ENCODE assay signal across 8 cellular contexts in the genomic region with DNA sequence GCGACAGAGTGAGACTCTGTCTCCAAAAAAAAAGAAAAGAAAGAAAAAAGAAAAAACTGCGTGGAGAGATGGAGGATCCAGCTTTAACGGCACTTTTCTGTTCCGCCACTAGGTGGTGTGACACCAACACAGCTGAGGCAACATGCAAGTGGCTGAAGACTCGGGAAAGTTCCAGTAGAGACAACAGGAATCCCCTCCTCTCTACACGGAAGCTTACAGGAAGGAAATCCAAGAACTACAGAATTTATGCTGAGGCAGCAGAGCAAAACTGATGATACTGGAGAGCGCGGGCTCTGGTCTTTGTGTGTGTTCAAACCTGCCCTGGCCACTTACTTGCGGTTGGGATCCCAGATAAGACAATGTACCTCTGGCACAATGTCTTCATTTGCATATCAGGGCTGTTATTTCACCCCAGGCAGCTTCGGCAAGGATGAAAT. TPM values are rescaled to one million over a fixed set of nuclear protein-coding genes. Genes with fewer than 3 reads are reported as not detected.
DNase-seq lines count a peak whose midpoint lies in the region; ATAC-seq and TF ChIP-seq lines count a peak whose summit lies in the region.

No MANE protein-coding gene starts in this region.

- no peaks in the 10 kb centered on the region for H3K9me3 Mint-ChIP-seq in natural killer cell

- no peak overlapping the region for H3K4me3 Mint-ChIP-seq in natural killer cell

- ATAC-seq in natural killer cell, result peak; percentile 76 to 89 (median 78)
- no peak for ATAC-seq in GM21723 (IDR thresholded peaks at IDR 0.05; ENCODE audit: unreplicated experiment)

- H3K27ac Mint-ChIP-seq in natural killer cell, result peak overlapping the region; percentile 46 to 64

- no peaks in the 10 kb centered on the region for H3K9me3 ChIP-seq in thymus (ENCODE audit: control insufficient read depth)

- no peaks in the 10 kb centered on the region for H3K27me3 Mint-ChIP-seq in natural killer cell (ENCODE audit: low read depth in 2 of 2)

- H3K4me1 ChIP-seq in thymus (ENCODE audit: control insufficient read depth, insufficient read depth, low read length), result peaks cover 31% of the 10 kb centered on the region

- peak overlapping the region; percentile 54 for H3K27ac ChIP-seq in thymus (ENCODE audit: low read depth)

- no peaks in the 10 kb centered on the region for H3K36me3 Mint-ChIP-seq in natural killer cell

- TF ChIP-seq CTCF in fibroblast of pulmonary artery (IDR thresholded peaks at IDR 0.05; ENCODE audit: low read length, missing control alignments) (peak; percentile 89), natural killer cell (IDR thresholded peaks at IDR 0.05) (peak; percentile 79)

- intact Hi-C loops in natural killer cell (cut with micrococcal nuclease), result no loop called here

- H3K4me3 ChIP-seq in fibroblast of pulmonary artery (replicated peaks; ENCODE audit: low read depth, low read length), result no peak overlapping the region
- no peak overlapping the region for H3K4me3 ChIP-seq in thymus (ENCODE audit: low read length)

- H3K36me3 ChIP-seq in thymus (ENCODE audit: control insufficient read depth, insufficient read depth), result peaks cover 30% of the 10 kb centered on the region

- H3K4me1 Mint-ChIP-seq in natural killer cell, result peaks cover 53 to 86% of the 10 kb centered on the region in 2 donors

- 24% methylated on average over 10 of the region's 10 CpGs for WGBS in thymus

- DNase-seq in DMS153 (lab: John Stamatoyannopoulos, UW), result peak; percentile 70
- peak in 66 of 76 experiments; percentile 21 to 84 (median 64) for DNase-seq in HUDEP-2 (lab: John Stamatoyannopoulos, UW; ENCODE audit: unreplicated experiment in 76 of 76)
- peak; percentile 66 for DNase-seq in RKO (ENCODE audit: low spot score)
- DNase-seq in activated effector memory CD4-positive, alpha-beta T cell treated with anti-CD3 and anti-CD28 coated beads, Interleukin-2, amount 50 U/mL, for 16 hours, result peak; percentile 86
- DNase-seq in fibroblast of pulmonary artery (ENCODE audit: low read depth), result peak; percentile 89
- DNase-seq in natural killer cell, result peak; percentile 31

- H3K27me3 ChIP-seq in thymus (ENCODE audit: control insufficient read depth, insufficient read depth), result no peaks in the 10 kb centered on the region

RNA-seq across cellular contexts. Expression of a gene that starts 9.9 kb away (rescaled TPM):
- 10 to 100 TPM; 73.9 to 95.2 (median 89.7) TPM for total RNA-seq in natural killer cell
- polyA plus RNA-seq in thymus, result 39.0 TPM

RNA-seq across cellular contexts. Expression of a gene that starts 54.0 kb away (rescaled TPM):
- 10 to 100 TPM; 34.0 to 41.6 (median 38.3) TPM for total RNA-seq in natural killer cell
- polyA plus RNA-seq in thymus, result 70.4 TPM

Comparison
In these comparisons a context has a peak if more than half of its experiments do, and no peak if none do; other contexts are left out.
1. DNase-seq: peak in every context shown above with its lines; median percentile 89 in fibroblast of pulmonary artery; 86 in activated effector memory CD4-positive, alpha-beta T cell treated with anti-CD3 and anti-CD28 coated beads, Interleukin-2, amount 50 U/mL, for 16 hours; 70 in DMS153; 66 in RKO; 64 in HUDEP-2; 31 in natural killer cell.